ENCODE assay signal across 2 cellular contexts in genomic region chr17:65926599-65926998, GRCh38.
TF ChIP-seq lines count a peak whose summit lies in the region.

No MANE protein-coding gene starts in this region.

TF ChIP-seq in IMR-90, 13 proteins besides CTCF, POLR2A, EP300 and RAD21:
- TF ChIP-seq MXI1 (IDR thresholded peaks at IDR 0.05; ENCODE audit: borderline replicate concordance, low read depth, low read length) (no peak), SMC3 (IDR thresholded peaks at IDR 0.05; ENCODE audit: low read depth, low read length) (no peak), ELK1 (IDR thresholded peaks at IDR 0.05; ENCODE audit: borderline replicate concordance, low read depth, low read length) (no peak), MAFK (IDR thresholded peaks at IDR 0.05; ENCODE audit: low read depth, low read length) (peak; percentile 87), CHD1 (IDR thresholded peaks at IDR 0.05; ENCODE audit: low read depth, low read length) (no peak), FOS (IDR thresholded peaks at IDR 0.05; ENCODE audit: low read depth, low read length) (no peak)
TF ChIP-seq in IMR-90: peak in this region for 1.

TF ChIP-seq in endothelial cell of umbilical vein, 7 proteins besides CTCF, POLR2A, EP300 and RAD21:
- TF ChIP-seq JUN (IDR thresholded peaks at IDR 0.05; ENCODE audit: borderline replicate concordance, insufficient read depth, insufficient read length, low read depth) (peak; percentile 6), POLR2AphosphoS5 (IDR thresholded peaks at IDR 0.05; ENCODE audit: insufficient read depth, low read depth, low read length) (no peak)
TF ChIP-seq in endothelial cell of umbilical vein: peak in this region for 1.
